1 cellular context compared by ENCODE assay signal in the genomic region with DNA sequence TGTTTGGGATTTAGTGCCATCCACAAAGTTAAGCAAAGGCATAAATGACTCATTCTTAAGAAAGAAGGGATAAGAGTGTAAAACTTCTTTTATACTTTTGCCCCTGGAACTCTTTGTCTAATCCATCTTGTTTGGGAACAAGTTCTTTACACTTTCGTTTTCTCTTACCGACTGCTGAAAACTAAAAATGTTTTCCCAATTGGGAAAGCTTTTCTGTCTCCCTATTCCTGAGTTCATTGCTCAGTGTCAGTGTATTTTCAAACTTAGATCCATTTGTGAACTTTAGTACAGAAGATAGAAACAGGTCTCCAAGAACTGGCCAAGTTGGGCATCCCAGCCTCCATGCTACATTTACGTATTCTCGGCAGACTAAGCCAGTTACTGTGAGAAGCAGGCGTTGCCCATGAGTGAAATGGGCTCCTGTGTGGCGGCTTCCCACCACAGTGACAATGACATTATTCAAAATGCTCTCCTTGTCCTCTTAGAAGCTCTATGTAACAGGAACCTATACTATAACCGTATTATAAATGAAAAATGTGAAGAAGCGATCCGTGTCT.
TF ChIP-seq lines count a peak whose summit lies in the region.

No MANE protein-coding gene starts in this region.

TF ChIP-seq in IMR-90, 13 proteins besides CTCF, POLR2A, EP300 and RAD21 (continued from another document):
- TF ChIP-seq CHD1 (IDR thresholded peaks at IDR 0.05; ENCODE audit: low read depth, low read length) (no peak), MAFK (IDR thresholded peaks at IDR 0.05; ENCODE audit: low read depth, low read length) (no peak), CEBPB (IDR thresholded peaks at IDR 0.05; ENCODE audit: low read depth, low read length) (no peak), RFX5 (IDR thresholded peaks at IDR 0.05; ENCODE audit: low read depth, low read length) (no peak), SMC3 (IDR thresholded peaks at IDR 0.05; ENCODE audit: low read depth, low read length) (no peak), NFE2L2 (IDR thresholded peaks at IDR 0.05; ENCODE audit: low read depth, low read length) (no peak), FOS (IDR thresholded peaks at IDR 0.05; ENCODE audit: low read depth, low read length) (no peak), BHLHE40 (IDR thresholded peaks at IDR 0.05; ENCODE audit: low read depth, low read length) (no peak), MXI1 (IDR thresholded peaks at IDR 0.05; ENCODE audit: borderline replicate concordance, low read depth, low read length) (no peak), MAZ (IDR thresholded peaks at IDR 0.05; ENCODE audit: borderline replicate concordance, low read depth, low read length) (no peak), RCOR1 (IDR thresholded peaks at IDR 0.05; ENCODE audit: insufficient replicate concordance, low read length) (no peak)
- TF ChIP-seq, protein P1, sequence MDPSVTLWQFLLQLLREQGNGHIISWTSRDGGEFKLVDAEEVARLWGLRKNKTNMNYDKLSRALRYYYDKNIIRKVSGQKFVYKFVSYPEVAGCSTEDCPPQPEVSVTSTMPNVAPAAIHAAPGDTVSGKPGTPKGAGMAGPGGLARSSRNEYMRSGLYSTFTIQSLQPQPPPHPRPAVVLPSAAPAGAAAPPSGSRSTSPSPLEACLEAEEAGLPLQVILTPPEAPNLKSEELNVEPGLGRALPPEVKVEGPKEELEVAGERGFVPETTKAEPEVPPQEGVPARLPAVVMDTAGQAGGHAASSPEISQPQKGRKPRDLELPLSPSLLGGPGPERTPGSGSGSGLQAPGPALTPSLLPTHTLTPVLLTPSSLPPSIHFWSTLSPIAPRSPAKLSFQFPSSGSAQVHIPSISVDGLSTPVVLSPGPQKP (IDR thresholded peaks at IDR 0.05; ENCODE audit: borderline replicate concordance, low read depth, low read length): no peak
